Comparison of ENCODE assay signal across 9 cellular contexts in the genomic region with DNA sequence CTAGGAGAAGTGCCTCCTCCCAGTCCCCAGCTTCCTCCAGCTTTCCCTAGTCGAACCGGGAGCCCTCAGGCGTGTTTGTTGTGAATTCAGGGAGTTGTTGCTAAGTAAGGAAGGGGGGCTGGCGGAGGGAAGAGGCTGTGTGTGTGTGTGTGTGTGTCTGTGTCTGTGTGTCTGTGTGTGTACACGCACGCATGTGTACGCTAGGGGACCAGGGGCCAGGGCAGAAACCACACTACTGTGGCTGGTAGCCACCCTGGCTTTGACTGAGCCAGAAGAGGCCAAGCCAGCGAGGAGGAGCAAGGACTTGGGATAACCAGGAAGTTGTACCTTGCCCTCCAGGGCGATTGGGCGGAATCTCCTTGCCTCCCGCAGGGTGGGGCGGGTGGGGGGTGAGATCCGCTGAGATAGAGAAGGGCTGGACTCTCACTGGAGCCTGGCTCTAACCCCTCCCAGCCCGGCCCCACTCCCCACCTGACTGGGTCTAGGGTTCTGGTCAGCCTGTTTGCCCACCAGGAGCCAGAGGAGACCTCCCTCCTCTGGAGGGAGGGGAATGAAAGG. TPM values are rescaled to one million over a fixed set of nuclear protein-coding genes. Genes with fewer than 3 reads are reported as not detected.
DNase-seq lines count a peak whose midpoint lies in the region; ATAC-seq, FAIRE-seq and TF ChIP-seq lines count a peak whose summit lies in the region.
"Had no signal": no experiment of that assay in that cellular context is flagged by ENCODE, and none has a peak within 500 bp of the region (broad histone marks: within the 10 kb centered on the region; RNA-seq: fewer than 3 reads in every experiment).

No MANE protein-coding gene starts in this region.

- CTCF ChIA-PET in endothelial cell of umbilical vein (lab: Charles Lee): no interaction called here

- dilution Hi-C loops in endothelial cell of umbilical vein (cut with MboI; ENCODE audit: extremely low pct_ligation_motif_present, low sequenced_read_pairs): no loop called here

- H3K36me3 ChIP-seq in H7 (replicated peaks; ENCODE audit: control insufficient read depth, insufficient read depth, low read length) (no peaks in the 10 kb centered on the region), endothelial cell of umbilical vein (ENCODE audit: control insufficient read depth in 2 of 2, extremely low read depth in 1 of 2, insufficient read depth in 2 of 2, low read length in 2 of 2) (no peaks in the 10 kb centered on the region)
- H3K36me3 ChIP-seq: HAP-1 had no signal

- no peak for TF ChIP-seq CTCF in endothelial cell of umbilical vein (IDR thresholded peaks at IDR 0.05; ENCODE audit: extremely low read depth in 1 of 2, insufficient read depth in 1 of 2, low read depth in 1 of 2, low read length in 2 of 2)

- no peaks in the 10 kb centered on the region for H3K9me1 ChIP-seq in endothelial cell of umbilical vein (replicated peaks; ENCODE audit: control insufficient read depth, extremely low read depth, insufficient read depth, low read length)

- H3K79me2 ChIP-seq in endothelial cell of umbilical vein (ENCODE audit: control insufficient read depth, insufficient read depth, low read length): peaks cover 75% of the 10 kb centered on the region

- FAIRE-seq in endothelial cell of umbilical vein (lab: Jason Lieb, UNC): peak; percentile 61

- H3K27ac ChIP-seq in endothelial cell of umbilical vein (ENCODE audit: insufficient read depth, low read depth, low read length): peak overlapping the region; percentile 62

- TF ChIP-seq POLR2A in endothelial cell of umbilical vein (IDR thresholded peaks at IDR 0.05; ENCODE audit: low read depth, low read length): no peak

- no peak for ATAC-seq in HG03457 (IDR thresholded peaks at IDR 0.05; ENCODE audit: unreplicated experiment)

- in situ Hi-C loops in ACHN (cut with HindIII; ENCODE audit: low pct_ligation_motif_present, low pct_unique_long_range_greater_than_20kb, low sequenced_read_pairs): no loop called here

- H3K27me3 ChIP-seq in H7 (ENCODE audit: control insufficient read depth, insufficient read depth, low read length) (no peaks in the 10 kb centered on the region), endothelial cell of umbilical vein (ENCODE audit: control insufficient read depth in 2 of 2, insufficient read depth in 2 of 2, low read length in 2 of 2) (no peaks in the 10 kb centered on the region)

- no peaks in the 10 kb centered on the region for H3K9me3 ChIP-seq in endothelial cell of umbilical vein (replicated peaks; ENCODE audit: control insufficient read depth, insufficient read depth, low read length)
- H3K9me3 ChIP-seq: HAP-1 had no signal

- no peak overlapping the region for H2AFZ ChIP-seq in endothelial cell of umbilical vein (ENCODE audit: low read depth, low read length)

- H3K9ac ChIP-seq in endothelial cell of umbilical vein (replicated peaks; ENCODE audit: extremely low read depth, insufficient read depth, low read length): peak overlapping the region; percentile 48

- POLR2A ChIA-PET in endothelial cell of umbilical vein (lab: Charles Lee): no interaction called here

- intact Hi-C loops in endothelial cell of umbilical vein (cut with micrococcal nuclease): no loop called here

- BruUV-seq in endothelial cell of umbilical vein (replicated peaks; lab: Mats Ljungman, UMichigan): no TSS peak

- DNase-seq in ACHN (peak; percentile 89), H7 (peak; percentile 78), T1000 (lab: John Stamatoyannopoulos, UW) (peak; percentile 48), endothelial cell of umbilical vein (ENCODE audit: low read depth, low spot score) (peak; percentile 75), myocyte (ENCODE audit: low read depth) (peak; percentile 52), inferior parietal cortex (ENCODE audit: extremely low spot score) (no peak)
- no peak for DNase-seq in stimulated activated CD4-positive, alpha-beta T cell treated with anti-CD3 and anti-CD28 coated beads, Interleukin-2, amount 100 ng/mL, for 48 hours

- H3K4me3 ChIP-seq in H7 (ENCODE audit: insufficient read depth, low read depth, low read length): peak overlapping the region; percentile 34
- no peak overlapping the region for H3K4me3 ChIP-seq in endothelial cell of umbilical vein (replicated peaks in 1 of 3; ENCODE audit: insufficient read depth in 1 of 3, low read depth in 1 of 3, low read length in 3 of 3)
- H3K4me3 ChIP-seq: HAP-1 had no signal

- H3K4me2 ChIP-seq in endothelial cell of umbilical vein (ENCODE audit: insufficient read depth, low read length): no peak overlapping the region

- H3K4me1 ChIP-seq in endothelial cell of umbilical vein (ENCODE audit: control insufficient read depth, extremely low read depth, insufficient read depth, low read length): peaks cover 77% of the 10 kb centered on the region

- H4K20me1 ChIP-seq in endothelial cell of umbilical vein (replicated peaks; ENCODE audit: control insufficient read depth, extremely low read depth, insufficient read depth, low read length): no peaks in the 10 kb centered on the region

TF ChIP-seq in endothelial cell of umbilical vein, 7 proteins besides CTCF, POLR2A, EP300 and RAD21:
- TF ChIP-seq MYC (IDR thresholded peaks at IDR 0.05; ENCODE audit: low read depth, low read length) (no peak), GATA2 (IDR thresholded peaks at IDR 0.05; ENCODE audit: insufficient read depth, insufficient read length, low read depth, low read length) (no peak), JUN (IDR thresholded peaks at IDR 0.05; ENCODE audit: borderline replicate concordance, insufficient read depth, insufficient read length, low read depth) (no peak)

RNA-seq across cellular contexts. Expression of gene BCL9L, which starts 7.5 kb away (rescaled TPM):
- total RNA-seq in H7 (2014; rRNA removed; shearing (Covaris generic)): 15.8 and 18.5 TPM in 2 replicates
- 44.7 and 48.8 TPM in 2 replicates for total RNA-seq in endothelial cell of umbilical vein
- polyA plus RNA-seq in endothelial cell of umbilical vein: 7.3 and 10.2 TPM in 2 replicates
- 6.5 and 8.0 TPM in 2 replicates for polyA plus RNA-seq in endothelial cell of umbilical vein (2011; cell fraction: cytosol; rRNA removed)
- 10.3 and 10.7 TPM in 2 replicates for polyA plus RNA-seq in endothelial cell of umbilical vein (2011; cell fraction: nucleus; rRNA removed)
- 34.2 and 37.1 TPM in 2 replicates for polyA plus RNA-seq in endothelial cell of umbilical vein (2012)
- 6.4 and 6.9 TPM in 2 replicates for polyA minus RNA-seq in endothelial cell of umbilical vein
- 24.1 TPM for polyA minus RNA-seq in endothelial cell of umbilical vein (2011; cell fraction: cytosol; rRNA and poly(A)+ RNA removed)
- 6.1 and 20.0 TPM in 2 replicates for polyA minus RNA-seq in endothelial cell of umbilical vein (2011; cell fraction: nucleus; rRNA and poly(A)+ RNA removed)
- total RNA-seq in myocyte: 15.2 and 22.1 TPM in 2 replicates
- polyA plus RNA-seq in myocyte (2012): 36.4 TPM

RNA-seq across cellular contexts. Expression of gene CXCR5, which starts 34.5 kb away (rescaled TPM):
- 0.04 TPM in 1 of 2 replicates, not detected in the other for total RNA-seq in H7 (2014; rRNA removed; shearing (Covaris generic))
- not detected in 2 replicates for total RNA-seq in endothelial cell of umbilical vein
- polyA plus RNA-seq in endothelial cell of umbilical vein: not detected in 2 replicates
- polyA plus RNA-seq in endothelial cell of umbilical vein (2011; cell fraction: cytosol; rRNA removed): not detected in 2 replicates
- polyA plus RNA-seq in endothelial cell of umbilical vein (2011; cell fraction: nucleus; rRNA removed): not detected in 2 replicates
- not detected in 2 replicates for polyA plus RNA-seq in endothelial cell of umbilical vein (2012)
- polyA minus RNA-seq in endothelial cell of umbilical vein: not detected in 2 replicates
- not detected for polyA minus RNA-seq in endothelial cell of umbilical vein (2011; cell fraction: cytosol; rRNA and poly(A)+ RNA removed)
- not detected in 2 replicates for polyA minus RNA-seq in endothelial cell of umbilical vein (2011; cell fraction: nucleus; rRNA and poly(A)+ RNA removed)
- total RNA-seq in myocyte: not detected in 2 replicates
- not detected for polyA plus RNA-seq in myocyte (2012)

RNA-seq across cellular contexts. Expression of gene UPK2, which starts 37.9 kb away (rescaled TPM):
- total RNA-seq in H7 (2014; rRNA removed; shearing (Covaris generic)): 0.21 TPM in 1 of 2 replicates, not detected in the other
- not detected in 2 replicates for total RNA-seq in endothelial cell of umbilical vein
- polyA plus RNA-seq in endothelial cell of umbilical vein: 0.11 and 0.13 TPM in 2 replicates
- 0.07 TPM in 1 of 2 replicates, not detected in the other for polyA plus RNA-seq in endothelial cell of umbilical vein (2011; cell fraction: cytosol; rRNA removed)
- not detected in 2 replicates for polyA plus RNA-seq in endothelial cell of umbilical vein (2011; cell fraction: nucleus; rRNA removed)
- not detected in 2 replicates for polyA plus RNA-seq in endothelial cell of umbilical vein (2012)
- not detected in 2 replicates for polyA minus RNA-seq in endothelial cell of umbilical vein
- polyA minus RNA-seq in endothelial cell of umbilical vein (2011; cell fraction: cytosol; rRNA and poly(A)+ RNA removed): not detected
- polyA minus RNA-seq in endothelial cell of umbilical vein (2011; cell fraction: nucleus; rRNA and poly(A)+ RNA removed): not detected in 2 replicates
- total RNA-seq in myocyte: not detected in 2 replicates
- 0.82 TPM for polyA plus RNA-seq in myocyte (2012)

RNA-seq across cellular contexts. Expression of gene FOXR1, which starts 53.4 kb away (rescaled TPM):
- total RNA-seq in H7 (2014; rRNA removed; shearing (Covaris generic)): not detected in 2 replicates
- total RNA-seq in endothelial cell of umbilical vein: not detected in 2 replicates
- not detected in 2 replicates for polyA plus RNA-seq in endothelial cell of umbilical vein
- polyA plus RNA-seq in endothelial cell of umbilical vein (2011; cell fraction: cytosol; rRNA removed): not detected in 2 replicates
- not detected in 2 replicates for polyA plus RNA-seq in endothelial cell of umbilical vein (2011; cell fraction: nucleus; rRNA removed)
- polyA plus RNA-seq in endothelial cell of umbilical vein (2012): not detected in 2 replicates
- not detected in 2 replicates for polyA minus RNA-seq in endothelial cell of umbilical vein
- not detected for polyA minus RNA-seq in endothelial cell of umbilical vein (2011; cell fraction: cytosol; rRNA and poly(A)+ RNA removed)
- not detected in 2 replicates for polyA minus RNA-seq in endothelial cell of umbilical vein (2011; cell fraction: nucleus; rRNA and poly(A)+ RNA removed)
- total RNA-seq in myocyte: not detected in 2 replicates
- not detected for polyA plus RNA-seq in myocyte (2012)

Comparison
In these comparisons a context has a peak if more than half of its experiments do, and no peak if none do; other contexts are left out.
1. DNase-seq: peak in ACHN (single experiment), H7 (single experiment), T1000 (single experiment), endothelial cell of umbilical vein (single experiment) and myocyte (single experiment); none in inferior parietal cortex (single experiment) and stimulated activated CD4-positive, alpha-beta T cell treated with anti-CD3 and anti-CD28 coated beads, Interleukin-2, amount 100 ng/mL, for 48 hours (0 of 2).